In the genomic region with DNA sequence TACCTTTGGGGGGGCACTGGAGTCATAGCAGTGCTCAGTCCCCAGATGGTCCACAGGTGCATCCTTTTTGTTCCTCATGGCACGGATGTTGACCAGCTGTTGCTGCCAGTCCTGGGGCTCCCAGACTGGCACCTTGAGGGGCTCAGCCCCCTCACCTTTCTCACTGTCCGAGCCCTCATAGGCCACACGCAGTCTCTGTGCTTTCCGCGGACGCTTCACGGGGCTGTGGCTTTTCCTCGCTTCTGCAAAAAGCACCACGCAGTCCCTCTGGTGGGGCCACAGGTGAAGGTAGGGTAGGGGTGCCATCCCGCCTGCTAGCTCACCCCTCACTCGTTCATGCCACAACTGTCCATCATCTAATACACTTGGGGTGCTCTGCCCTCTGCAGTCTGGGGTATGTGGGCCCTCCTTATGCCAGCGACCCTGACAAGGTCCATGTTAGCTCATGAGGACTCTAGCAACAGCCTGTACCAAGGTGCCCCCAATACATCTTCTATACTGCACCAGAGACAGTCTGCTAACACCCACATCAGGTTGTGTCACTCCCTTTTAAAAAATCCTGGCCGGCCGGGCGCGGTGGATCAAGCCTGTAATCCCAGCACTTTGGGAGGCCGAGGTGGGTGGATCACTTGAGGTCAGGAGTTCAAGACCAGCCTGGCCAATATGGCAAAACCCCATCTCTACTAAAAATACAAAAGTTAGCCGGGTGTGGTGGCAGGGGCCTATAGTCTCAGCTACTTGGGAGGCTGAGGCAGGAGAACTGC, we compare ENCODE assay signal across 8 cellular contexts. TPM values are rescaled to one million over a fixed set of nuclear protein-coding genes. Genes with fewer than 3 reads are reported as not detected.
A peak's percentile ranks its signal among the peaks of the same experiment; 100 is the strongest.
DNase-seq lines count a peak whose midpoint lies in the region; ATAC-seq and TF ChIP-seq lines count a peak whose summit lies in the region.

No MANE protein-coding gene starts in this region.

- no peak for TF ChIP-seq CTCF in SK-N-SH (IDR thresholded peaks at IDR 0.05)
- no peak for TF ChIP-seq CTCF in PC-3 (conservative IDR thresholded peaks at IDR 0.05; ENCODE audit: low read depth, low read length)
- TF ChIP-seq CTCF in esophagus squamous epithelium (IDR thresholded peaks at IDR 0.05): no peak

- H3K4me2 ChIP-seq in SK-N-SH (peak overlapping the region; percentile 98), PC-3 (ENCODE audit: low read length) (peak overlapping the region; percentile 99)

- peak overlapping the region; percentile 83 for H3K4me3 Mint-ChIP-seq in stimulated activated effector memory CD8-positive, alpha-beta T cell treated with anti-CD3 and anti-CD28 coated beads, Interleukin-12 subunit alpha, Interleukin-12 subunit beta, amount 100 ng/mL, for 72 hours

- TF ChIP-seq POLR2A in esophagus squamous epithelium (IDR thresholded peaks at IDR 0.05): no peak

- H3K9me2 ChIP-seq in SK-N-SH: no peaks in the 10 kb centered on the region
- no peaks in the 10 kb centered on the region for H3K9me2 ChIP-seq in PC-3 (replicated peaks; ENCODE audit: low read length)

- peaks cover 20% of the 10 kb centered on the region for H3K36me3 Mint-ChIP-seq in stimulated activated effector memory CD8-positive, alpha-beta T cell treated with anti-CD3 and anti-CD28 coated beads, Interleukin-12 subunit alpha, Interleukin-12 subunit beta, amount 100 ng/mL, for 72 hours

- H2AFZ ChIP-seq in SK-N-SH (ENCODE audit: low read depth) (no peak overlapping the region), PC-3 (ENCODE audit: low read length) (no peak overlapping the region)

- H3K4me3 ChIP-seq in SK-N-SH (ENCODE audit: low read depth in 2 of 2, low read length in 1 of 2) (peak overlapping the region in 1 of 2 experiments; percentile 71; a peak in 3 of 4 replicates), PC-3 (ENCODE audit: low read length) (peak overlapping the region; percentile 94), esophagus squamous epithelium (peak overlapping the region in 2 of 4 donors; percentile 86 to 97)

- no peak for TF ChIP-seq EP300 in SK-N-SH (IDR thresholded peaks at IDR 0.05; ENCODE audit: borderline replicate concordance in 1 of 2, low read depth in 1 of 2, low read length in 1 of 2)

- H3K9me3 ChIP-seq in SK-N-SH (no peaks in the 10 kb centered on the region), PC-3 (ENCODE audit: low read length) (no peaks in the 10 kb centered on the region), esophagus squamous epithelium (no peaks in the 10 kb centered on the region)

- H3K27ac ChIP-seq in SK-N-SH (ENCODE audit: low read depth in 2 of 2, low read length in 1 of 2) (no peak overlapping the region; a peak in 1 of 4 replicates), PC-3 (ENCODE audit: low read length) (peak overlapping the region; percentile 71), esophagus squamous epithelium (peak overlapping the region; percentile 73 to 88 (median 82))

- WGBS in SK-N-SH (ENCODE audit: low lambda C conversion rate): 94% methylated on average over 16 of the region's 18 CpGs
- WGBS in esophagus squamous epithelium, 2 donors: 78 to 79% methylated on average over 14 to 17 of the region's 18 CpGs

- H3K36me3 ChIP-seq in SK-N-SH (replicated peaks in 1 of 2; ENCODE audit: control insufficient read depth in 1 of 2, insufficient read depth in 2 of 2, low read length in 1 of 2) (peaks cover 10 to 13% of the 10 kb centered on the region in 2 experiments), PC-3 (ENCODE audit: low read depth, low read length) (no peaks in the 10 kb centered on the region), esophagus squamous epithelium (peaks cover 0 to 29% (median 0%) of the 10 kb centered on the region in 3 donors)

- CTCF ChIA-PET in SK-N-SH (lab: Yijun Ruan, JAX) (interaction anchor here (1.2 to 5.8 kb wide), 6 partner anchors 9 to 107 kb away, joined by 3 to 43 read pairs (median 18); no protein-coding TSS in a partner anchor), PC-3 (lab: Charles Lee) (no interaction called here)

- POLR2A ChIA-PET in SK-N-SH (lab: Yijun Ruan, JAX): interaction anchor here (0.6 to 2.1 kb wide), 5 partner anchors 9 to 105 kb away, joined by 3 to 9 read pairs (median 5); no protein-coding TSS in a partner anchor
- POLR2A ChIA-PET in PC-3 (lab: Charles Lee; ENCODE audit: unreplicated experiment): no interaction called here

- H4K20me1 ChIP-seq in SK-N-SH (ENCODE audit: insufficient read depth) (no peaks in the 10 kb centered on the region), PC-3 (ENCODE audit: low read length) (no peaks in the 10 kb centered on the region)

- H3K27ac Mint-ChIP-seq in stimulated activated effector memory CD8-positive, alpha-beta T cell treated with anti-CD3 and anti-CD28 coated beads, Interleukin-12 subunit alpha, Interleukin-12 subunit beta, amount 100 ng/mL, for 72 hours: no peak overlapping the region

- intact Hi-C loops in PC-3 (cut with micrococcal nuclease): no loop called here
- intact Hi-C loops in esophagus squamous epithelium (cut with DNase I): no loop called here

- DNase-seq in SK-N-SH (no peak), PC-3 (no peak), esophagus squamous epithelium (lab: John Stamatoyannopoulos, UW) (no peak), ACHN (no peak), COLO668 (lab: John Stamatoyannopoulos, UW; ENCODE audit: unreplicated experiment) (no peak)
- no peak for DNase-seq in stimulated activated effector memory CD8-positive, alpha-beta T cell treated with anti-CD3 and anti-CD28 coated beads, Interleukin-12 subunit alpha, Interleukin-12 subunit beta, amount 100 ng/mL, for 72 hours (ENCODE audit: low spot score in 2 of 2)
- DNase-seq in stimulated activated CD8-positive, alpha-beta memory T cell treated with anti-CD3 and anti-CD28 coated beads, Interleukin-4, amount 100 ng/mL, for 48 hours: no peak

- H3K9ac ChIP-seq in SK-N-SH (no peak overlapping the region; the same call in 1 of the 2 replicates), PC-3 (ENCODE audit: low read length) (peak overlapping the region; percentile 84; the same call in 1 of the 2 replicates)

- H3K79me2 ChIP-seq in SK-N-SH (ENCODE audit: insufficient read depth) (peaks cover 48% of the 10 kb centered on the region), PC-3 (ENCODE audit: low read length) (peaks cover 44% of the 10 kb centered on the region)

- TF ChIP-seq RAD21 in SK-N-SH (IDR thresholded peaks at IDR 0.05; ENCODE audit: low read length): no peak

- H3K4me1 ChIP-seq in SK-N-SH (ENCODE audit: control insufficient read depth in 1 of 2, insufficient read depth in 2 of 2, low read depth in 1 of 2, low read length in 1 of 2): peaks cover 4 to 27% of the 10 kb centered on the region in 2 experiments; a peak in 3 of 4 replicates
- peaks cover 47% of the 10 kb centered on the region for H3K4me1 ChIP-seq in PC-3 (ENCODE audit: insufficient read depth, low read length)
- H3K4me1 ChIP-seq in esophagus squamous epithelium: peaks cover 32 to 80% (median 49%) of the 10 kb centered on the region in 3 donors

- H3K9me3 Mint-ChIP-seq in stimulated activated effector memory CD8-positive, alpha-beta T cell treated with anti-CD3 and anti-CD28 coated beads, Interleukin-12 subunit alpha, Interleukin-12 subunit beta, amount 100 ng/mL, for 72 hours: no peaks in the 10 kb centered on the region

- no peaks in the 10 kb centered on the region for H3F3A ChIP-seq in SK-N-SH (replicated peaks; ENCODE audit: insufficient read depth)
- H3F3A ChIP-seq in PC-3 (ENCODE audit: low read length, unreplicated experiment): no peaks in the 10 kb centered on the region

- in situ Hi-C loops in ACHN (cut with HindIII; ENCODE audit: low pct_ligation_motif_present, low pct_unique_long_range_greater_than_20kb, low sequenced_read_pairs): no loop called here

- H3K27me3 ChIP-seq in SK-N-SH (ENCODE audit: insufficient read depth): no peaks in the 10 kb centered on the region
- H3K27me3 ChIP-seq in PC-3 (ENCODE audit: low read length): no peaks in the 10 kb centered on the region
- no peaks in the 10 kb centered on the region for H3K27me3 ChIP-seq in esophagus squamous epithelium

- H3K4me1 Mint-ChIP-seq in stimulated activated effector memory CD8-positive, alpha-beta T cell treated with anti-CD3 and anti-CD28 coated beads, Interleukin-12 subunit alpha, Interleukin-12 subunit beta, amount 100 ng/mL, for 72 hours: peaks cover 19% of the 10 kb centered on the region

- TSS peak; percentile 50 for BruUV-seq in PC-3 (replicated peaks; lab: Mats Ljungman, UMichigan)

- ATAC-seq in SK-N-SH treated with all-trans-retinoic acid at 6 μM for 48 hours (no peak), PC-3 (no peak)
- ATAC-seq in stimulated activated effector memory CD8-positive, alpha-beta T cell treated with anti-CD3 and anti-CD28 coated beads, Interleukin-12 subunit alpha, Interleukin-12 subunit beta, amount 100 ng/mL, for 72 hours: no peak

TF ChIP-seq in SK-N-SH, 30 proteins besides CTCF, POLR2A, EP300 and RAD21 (continues in another document):
- no peak for TF ChIP-seq JUND (IDR thresholded peaks at IDR 0.05)
- TF ChIP-seq NFIC (IDR thresholded peaks at IDR 0.05; ENCODE audit: borderline replicate concordance): no peak
- no peak for TF ChIP-seq TCF12 (IDR thresholded peaks at IDR 0.05)

TF ChIP-seq in SK-N-SH treated with all-trans-retinoic acid at 6 μM for 48 hours, 23 proteins besides CTCF, POLR2A, EP300 and RAD21 (continues in another document):
- no peak for TF ChIP-seq BACH2 (CRISPR knock-in tag; IDR thresholded peaks at IDR 0.05; ENCODE audit: borderline replicate concordance)
- no peak for TF ChIP-seq RARB (CRISPR knock-in tag; IDR thresholded peaks at IDR 0.05)

RNA-seq across cellular contexts. Expression of gene NTHL1, which starts 1.3 kb away (rescaled TPM):
- 72.9 and 77.3 TPM in 2 replicates for polyA plus RNA-seq in SK-N-SH (2012; rRNA removed)
- polyA plus RNA-seq in SK-N-SH (2012; cell fraction: cytosol; rRNA removed): 32.1 and 51.5 TPM in 2 replicates
- polyA plus RNA-seq in SK-N-SH (2012; cell fraction: nucleus; rRNA removed): 59.5 and 109 TPM in 2 replicates
- 87.1 and 90.1 TPM in 2 replicates for total RNA-seq in PC-3 (2014; rRNA removed)
- 10 to 100 TPM in 2 of 4 donors, 1 to 10 TPM in 2; 7.8 to 26.0 (median 10.0) TPM for total RNA-seq in esophagus squamous epithelium

RNA-seq across cellular contexts. Expression of gene TSC2, which starts 1.5 kb away (rescaled TPM):
- 76.7 and 96.1 TPM in 2 replicates for polyA plus RNA-seq in SK-N-SH (2012; rRNA removed)
- 22.6 and 32.9 TPM in 2 replicates for polyA plus RNA-seq in SK-N-SH (2012; cell fraction: cytosol; rRNA removed)
- polyA plus RNA-seq in SK-N-SH (2012; cell fraction: nucleus; rRNA removed): 376 and 625 TPM in 2 replicates
- total RNA-seq in PC-3 (2014; rRNA removed) (59.3 and 64.4 TPM in 2 replicates), esophagus squamous epithelium (10 to 100 TPM; 22.8 to 79.7 (median 41.2) TPM)

RNA-seq across cellular contexts. Expression of gene NHERF2, which starts 19.6 kb away (rescaled TPM):
- 45.2 and 53.8 TPM in 2 replicates for polyA plus RNA-seq in SK-N-SH (2012; rRNA removed)
- polyA plus RNA-seq in SK-N-SH (2012; cell fraction: cytosol; rRNA removed): 30.7 and 46.0 TPM in 2 replicates
- polyA plus RNA-seq in SK-N-SH (2012; cell fraction: nucleus; rRNA removed): 43.9 and 70.4 TPM in 2 replicates
- total RNA-seq in PC-3 (2014; rRNA removed) (145 and 160 TPM in 2 replicates), esophagus squamous epithelium (10 to 100 TPM; 11.6 to 31.7 (median 16.5) TPM)

RNA-seq across cellular contexts. Expression of gene NPW, which starts 26.7 kb away (rescaled TPM):
- 0.62 and 1.1 TPM in 2 replicates for polyA plus RNA-seq in SK-N-SH (2012; rRNA removed)
- 0.37 and 1.1 TPM in 2 replicates for polyA plus RNA-seq in SK-N-SH (2012; cell fraction: cytosol; rRNA removed)
- 6.7 and 14.8 TPM in 2 replicates for polyA plus RNA-seq in SK-N-SH (2012; cell fraction: nucleus; rRNA removed)
- 3.8 and 5.6 TPM in 2 replicates for total RNA-seq in PC-3 (2014; rRNA removed)
- under 1 TPM in 1 of 4 donors, not detected in 3; 0.48 TPM for total RNA-seq in esophagus squamous epithelium

RNA-seq across cellular contexts. Expression of gene ZNF598, which starts 36.7 kb away (rescaled TPM):
- 38.1 and 47.8 TPM in 2 replicates for polyA plus RNA-seq in SK-N-SH (2012; rRNA removed)
- polyA plus RNA-seq in SK-N-SH (2012; cell fraction: cytosol; rRNA removed): 19.2 and 29.4 TPM in 2 replicates
- polyA plus RNA-seq in SK-N-SH (2012; cell fraction: nucleus; rRNA removed): 170 and 358 TPM in 2 replicates
- total RNA-seq in PC-3 (2014; rRNA removed) (44.4 and 60.1 TPM in 2 replicates), esophagus squamous epithelium (10 to 100 TPM; 31.3 to 56.1 (median 40.9) TPM)

Comparison
In these comparisons a context has a peak if more than half of its experiments do, and no peak if none do; other contexts are left out.
1. H3K27ac ChIP-seq: peak in PC-3 (single experiment) and esophagus squamous epithelium (4 of 4); none in SK-N-SH (0 of 2).